8 cellular contexts compared by ENCODE assay signal in the genomic region with DNA sequence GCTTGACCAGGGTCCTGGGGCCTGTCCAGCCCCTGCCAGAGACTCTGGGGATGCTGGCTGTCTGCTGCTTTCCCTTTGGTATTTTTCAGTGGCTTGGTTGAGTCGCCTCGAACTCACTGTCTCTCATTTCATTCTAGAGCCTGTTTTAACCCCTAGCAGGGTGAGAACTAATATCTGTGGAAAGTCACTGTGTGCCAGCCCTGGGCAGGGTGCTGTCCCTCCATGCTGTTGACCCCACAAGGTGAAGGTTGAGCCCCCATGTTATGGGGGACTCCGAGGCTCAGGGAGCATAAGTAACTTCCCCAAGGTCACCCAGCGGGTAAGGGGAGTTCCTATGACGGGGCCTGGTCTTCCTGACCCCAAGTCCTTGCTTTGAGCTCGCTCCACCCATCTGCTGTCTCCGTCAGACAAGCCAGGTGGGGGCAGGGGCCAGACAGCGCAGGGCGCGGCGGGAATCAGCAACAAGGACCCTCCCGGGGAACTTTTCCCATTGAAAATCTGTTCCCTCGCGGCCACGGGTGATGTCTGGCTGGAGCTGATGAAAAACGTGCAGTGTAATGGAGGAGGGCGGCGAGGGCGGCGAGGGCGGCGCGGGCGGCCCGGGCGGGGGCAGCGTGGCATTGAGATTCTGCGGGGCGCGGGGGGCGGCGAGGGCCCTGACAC. TPM values are rescaled to one million over a fixed set of nuclear protein-coding genes. Genes with fewer than 3 reads are reported as not detected.
DNase-seq lines count a peak whose midpoint lies in the region; ATAC-seq and TF ChIP-seq lines count a peak whose summit lies in the region.

No MANE protein-coding gene starts in this region.

- peaks cover 24% of the 10 kb centered on the region for H3K4me1 Mint-ChIP-seq in activated CD4-positive, alpha-beta T cell treated with anti-CD3 and anti-CD28 coated beads for 36 hours
- peaks cover 25% of the 10 kb centered on the region for H3K4me1 Mint-ChIP-seq in endodermal cell

- H3K4me3 Mint-ChIP-seq in activated CD4-positive, alpha-beta T cell treated with anti-CD3 and anti-CD28 coated beads for 36 hours = peak overlapping the region; percentile 76
- H3K4me3 Mint-ChIP-seq in endodermal cell = peak overlapping the region; percentile 72

- peaks cover 6% of the 10 kb centered on the region for H3K36me3 Mint-ChIP-seq in activated CD4-positive, alpha-beta T cell treated with anti-CD3 and anti-CD28 coated beads for 36 hours (ENCODE audit: low read depth)
- H3K36me3 Mint-ChIP-seq in endodermal cell (ENCODE audit: low read depth) = no peaks in the 10 kb centered on the region

- H3K9ac ChIP-seq in endodermal cell (ENCODE audit: extremely low read depth, low read length, poor library complexity, severe bottlenecking) = no peak overlapping the region
- no peak overlapping the region for H3K9ac ChIP-seq in Karpas-422 (ENCODE audit: low read length)

- H3K79me2 ChIP-seq in Karpas-422 (ENCODE audit: low read length) = no peaks in the 10 kb centered on the region

- peaks cover 33% of the 10 kb centered on the region for H3K27me3 ChIP-seq in endodermal cell (ENCODE audit: control insufficient read depth, insufficient read depth, low read length, poor library complexity, severe bottlenecking)
- H3K27me3 ChIP-seq in Karpas-422 (ENCODE audit: low read length) = no peaks in the 10 kb centered on the region

- TF ChIP-seq CTCF in endodermal cell (conservative IDR thresholded peaks at IDR 0.05) (no peak), omental fat pad (IDR thresholded peaks at IDR 0.05) (no peak)

- H4K20me1 ChIP-seq in Karpas-422 (ENCODE audit: insufficient read depth, low read depth, low read length) = peaks cover 16% of the 10 kb centered on the region; the same call in 1 of the 2 replicates

- H2AFZ ChIP-seq in Karpas-422 (ENCODE audit: low read length) = no peak overlapping the region

- peak; percentile 14 for ATAC-seq in activated CD4-positive, alpha-beta T cell treated with anti-CD3 and anti-CD28 coated beads for 36 hours
- ATAC-seq in omental fat pad (ENCODE audit: low FRiP score) (peak; percentile 10), HG02885 (IDR thresholded peaks at IDR 0.05; ENCODE audit: poor library complexity, unreplicated experiment) (no peak), GM21381 (IDR thresholded peaks at IDR 0.05; ENCODE audit: unreplicated experiment) (no peak)

- H3K27ac ChIP-seq in endodermal cell (ENCODE audit: low read depth, low read length) (no peak overlapping the region), Karpas-422 (ENCODE audit: low read length) (no peak overlapping the region)

- WGBS in endodermal cell (ENCODE audit: insufficient coverage in 1 of 2, insufficient read length in 1 of 2), 2 experiments = 16 to 24% methylated on average over 11 to 32 of the region's 32 CpGs

- H3K4me3 ChIP-seq in endodermal cell (ENCODE audit: low read length) (peak overlapping the region; percentile 73), Karpas-422 (ENCODE audit: low read length) (no peak overlapping the region)

- CTCF ChIA-PET in activated CD4-positive, alpha-beta T cell treated with anti-CD3 and anti-CD28 coated beads for 36 hours (lab: Charles Lee) = interaction anchor here (0.7 to 5.7 kb wide), 9 partner anchors 15 to 243 kb away, joined by 3 to 84 read pairs (median 8); no protein-coding TSS in a partner anchor

- DNase-seq in activated CD4-positive, alpha-beta T cell treated with anti-CD3 and anti-CD28 coated beads for 36 hours = peak; percentile 39
- no peak for DNase-seq in activated CD4-positive, alpha-beta T cell treated with anti-CD3 and anti-CD28 coated beads for 4 hours
- DNase-seq in SK-N-DZ (ENCODE audit: low spot score) (peak; percentile 68), endodermal cell (peak; percentile 83), omental fat pad (ENCODE audit: low spot score) (no peak), Karpas-422 (no peak)

- H3K36me3 ChIP-seq in endodermal cell (ENCODE audit: control insufficient read depth, insufficient read depth, low read length) (peaks cover under 1% of the 10 kb centered on the region), Karpas-422 (ENCODE audit: insufficient read depth, low read length) (no peaks in the 10 kb centered on the region)

- no peaks in the 10 kb centered on the region for H3K9me3 Mint-ChIP-seq in activated CD4-positive, alpha-beta T cell treated with anti-CD3 and anti-CD28 coated beads for 36 hours (ENCODE audit: low read depth)
- H3K9me3 Mint-ChIP-seq in endodermal cell = no peaks in the 10 kb centered on the region

- H3K4me2 ChIP-seq in Karpas-422 (ENCODE audit: low read depth, low read length, poor library complexity, severe bottlenecking) = no peak overlapping the region

- H3K9me2 ChIP-seq in Karpas-422 (replicated peaks; ENCODE audit: insufficient read depth, low read length) = no peaks in the 10 kb centered on the region

- peaks cover 7% of the 10 kb centered on the region for H3K4me1 ChIP-seq in endodermal cell (ENCODE audit: control insufficient read depth, insufficient read depth, low read length)
- peaks cover 22% of the 10 kb centered on the region for H3K4me1 ChIP-seq in Karpas-422 (ENCODE audit: low read length)

- peak overlapping the region; percentile 77 for H3K27ac Mint-ChIP-seq in activated CD4-positive, alpha-beta T cell treated with anti-CD3 and anti-CD28 coated beads for 36 hours
- peak overlapping the region; percentile 58 for H3K27ac Mint-ChIP-seq in endodermal cell

- POLR2A ChIA-PET in activated CD4-positive, alpha-beta T cell treated with anti-CD3 and anti-CD28 coated beads for 36 hours (lab: Charles Lee) = interaction anchor here (0.6 kb wide), 1 partner anchor 362 kb away, joined by 7 read pairs; no protein-coding TSS in a partner anchor

- intact Hi-C loops in activated CD4-positive, alpha-beta T cell treated with anti-CD3 and anti-CD28 coated beads for 36 hours (cut with DNase I, micrococcal nuclease) = loop anchor here (1.0 to 2.0 kb wide), 3 partner anchors 46 to 98 kb away; partner anchors contain the start of gene C1QL1 (in 1 of the 2)

- H3K9me3 ChIP-seq in endodermal cell (ENCODE audit: control insufficient read depth, low read length) = no peaks in the 10 kb centered on the region
- no peaks in the 10 kb centered on the region for H3K9me3 ChIP-seq in Karpas-422 (ENCODE audit: low read length)

- peaks cover 38% of the 10 kb centered on the region for H3K27me3 Mint-ChIP-seq in activated CD4-positive, alpha-beta T cell treated with anti-CD3 and anti-CD28 coated beads for 36 hours
- H3K27me3 Mint-ChIP-seq in endodermal cell (ENCODE audit: insufficient read depth) = peaks cover 36% of the 10 kb centered on the region

RNA-seq across cellular contexts. Expression of gene DCAKD, which starts 32.8 kb away (rescaled TPM):
- total RNA-seq in activated CD4-positive, alpha-beta T cell treated with anti-CD3 and anti-CD28 coated beads for 36 hours = 10 to 100 TPM; 34.8 to 36.2 TPM
- 92.0 and 101 TPM in 2 replicates for polyA plus RNA-seq in SK-N-DZ (2014; cell fraction: cytosol; rRNA removed)
- polyA plus RNA-seq in SK-N-DZ (2014; cell fraction: nucleus; rRNA removed) = 33.9 and 41.3 TPM in 2 replicates
- total RNA-seq in endodermal cell (10 to 100 TPM; 54.5 to 69.4 TPM), omental fat pad (10 to 100 TPM; 22.7 to 36.4 (median 25.2) TPM)
- polyA plus RNA-seq in endodermal cell (2013, experiment 1 of 2) = 53.1 TPM
- polyA plus RNA-seq in endodermal cell (2013, experiment 2 of 2) = 55.4 TPM
- 29.4 and 29.8 TPM in 2 replicates for total RNA-seq in Karpas-422 (2014; rRNA removed; shearing (Covaris generic); ENCODE audit: low replicate concordance)

RNA-seq across cellular contexts. Expression of gene NMT1, which starts 42.5 kb away (rescaled TPM):
- 100 to 1,000 TPM; 170 to 175 TPM for total RNA-seq in activated CD4-positive, alpha-beta T cell treated with anti-CD3 and anti-CD28 coated beads for 36 hours
- polyA plus RNA-seq in SK-N-DZ (2014; cell fraction: cytosol; rRNA removed) = 85.8 and 99.3 TPM in 2 replicates
- polyA plus RNA-seq in SK-N-DZ (2014; cell fraction: nucleus; rRNA removed) = 81.4 and 99.2 TPM in 2 replicates
- total RNA-seq in endodermal cell = 100 to 1,000 TPM; 122 to 136 TPM
- polyA plus RNA-seq in endodermal cell (2013, experiment 1 of 2) = 112 TPM
- polyA plus RNA-seq in endodermal cell (2013, experiment 2 of 2) = 98.6 TPM
- total RNA-seq in omental fat pad = 100 to 1,000 TPM in 1 of 4 donors, 10 to 100 TPM in 3; 57.3 to 101 (median 78.1) TPM
- 48.5 and 53.2 TPM in 2 replicates for total RNA-seq in Karpas-422 (2014; rRNA removed; shearing (Covaris generic); ENCODE audit: low replicate concordance)

RNA-seq across cellular contexts. Expression of gene C1QL1, which starts 50.5 kb away (rescaled TPM):
- under 1 TPM; 0.37 to 0.83 TPM for total RNA-seq in activated CD4-positive, alpha-beta T cell treated with anti-CD3 and anti-CD28 coated beads for 36 hours
- polyA plus RNA-seq in SK-N-DZ (2014; cell fraction: cytosol; rRNA removed) = 51.6 and 83.8 TPM in 2 replicates
- 59.9 and 62.5 TPM in 2 replicates for polyA plus RNA-seq in SK-N-DZ (2014; cell fraction: nucleus; rRNA removed)
- total RNA-seq in endodermal cell (1 to 10 TPM; 1.4 to 2.7 TPM), omental fat pad (10 to 100 TPM in 2 of 4 donors, 1 to 10 TPM in 1, not detected in 1; 9.2 to 24.2 (median 10.4) TPM)
- 13.9 TPM for polyA plus RNA-seq in endodermal cell (2013, experiment 1 of 2)
- 12.4 TPM for polyA plus RNA-seq in endodermal cell (2013, experiment 2 of 2)
- total RNA-seq in Karpas-422 (2014; rRNA removed; shearing (Covaris generic); ENCODE audit: low replicate concordance) = not detected in 2 replicates

Comparison
In these comparisons a context has a peak if more than half of its experiments do, and no peak if none do; other contexts are left out.
1. DNase-seq: peak in activated CD4-positive, alpha-beta T cell treated with anti-CD3 and anti-CD28 coated beads for 36 hours (single experiment), SK-N-DZ (single experiment) and endodermal cell (single experiment); none in activated CD4-positive, alpha-beta T cell treated with anti-CD3 and anti-CD28 coated beads for 4 hours (0 of 2), omental fat pad (single experiment) and Karpas-422 (single experiment).
2. ATAC-seq: peak in activated CD4-positive, alpha-beta T cell treated with anti-CD3 and anti-CD28 coated beads for 36 hours (single experiment) and omental fat pad (single experiment); none in HG02885 (single experiment) and GM21381 (single experiment).